2 cellular contexts compared by ENCODE assay signal in the genomic region with DNA sequence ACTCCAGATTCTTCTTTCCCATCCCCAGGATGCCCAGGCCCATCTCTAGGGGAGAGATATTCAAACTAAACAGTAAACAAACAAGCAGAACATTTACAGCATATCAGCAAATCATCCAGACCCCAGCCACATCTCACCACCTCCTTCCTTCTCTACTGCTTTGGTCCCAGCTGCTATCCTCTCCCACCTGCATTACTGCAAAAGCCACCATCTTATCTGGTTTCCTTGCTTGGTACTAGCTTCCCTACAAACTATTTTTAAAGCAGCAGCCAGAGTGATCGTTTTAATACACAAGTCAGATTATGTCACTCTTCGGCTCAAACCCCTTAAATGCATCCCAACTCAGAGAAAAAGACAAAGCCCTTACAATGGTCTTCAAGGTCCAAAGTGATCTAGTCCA.
TF ChIP-seq lines count a peak whose summit lies in the region.

No MANE protein-coding gene starts in this region.

TF ChIP-seq in liver, 16 proteins besides CTCF, POLR2A, EP300 and RAD21:
- TF ChIP-seq RXRA (IDR thresholded peaks at IDR 0.05): no peak
- TF ChIP-seq, protein P1, sequence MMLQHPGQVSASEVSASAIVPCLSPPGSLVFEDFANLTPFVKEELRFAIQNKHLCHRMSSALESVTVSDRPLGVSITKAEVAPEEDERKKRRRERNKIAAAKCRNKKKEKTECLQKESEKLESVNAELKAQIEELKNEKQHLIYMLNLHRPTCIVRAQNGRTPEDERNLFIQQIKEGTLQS (IDR thresholded peaks at IDR 0.05): no peak
- no peak for TF ChIP-seq FOXA1 (IDR thresholded peaks at IDR 0.05)
- no peak for TF ChIP-seq FOXA2 (IDR thresholded peaks at IDR 0.05)
- TF ChIP-seq, protein P2, sequence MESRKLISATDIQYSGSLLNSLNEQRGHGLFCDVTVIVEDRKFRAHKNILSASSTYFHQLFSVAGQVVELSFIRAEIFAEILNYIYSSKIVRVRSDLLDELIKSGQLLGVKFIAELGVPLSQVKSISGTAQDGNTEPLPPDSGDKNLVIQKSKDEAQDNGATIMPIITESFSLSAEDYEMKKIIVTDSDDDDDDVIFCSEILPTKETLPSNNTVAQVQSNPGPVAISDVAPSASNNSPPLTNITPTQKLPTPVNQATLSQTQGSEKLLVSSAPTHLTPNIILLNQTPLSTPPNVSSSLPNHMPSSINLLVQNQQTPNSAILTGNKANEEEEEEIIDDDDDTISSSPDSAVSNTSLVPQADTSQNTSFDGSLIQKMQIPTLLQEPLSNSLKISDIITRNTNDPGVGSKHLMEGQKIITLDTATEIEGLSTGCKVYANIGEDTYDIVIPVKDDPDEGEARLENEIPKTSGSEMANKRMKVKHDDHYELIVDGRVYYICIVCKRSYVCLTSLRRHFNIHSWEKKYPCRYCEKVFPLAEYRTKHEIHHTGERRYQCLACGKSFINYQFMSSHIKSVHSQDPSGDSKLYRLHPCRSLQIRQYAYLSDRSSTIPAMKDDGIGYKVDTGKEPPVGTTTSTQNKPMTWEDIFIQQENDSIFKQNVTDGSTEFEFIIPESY (IDR thresholded peaks at IDR 0.05): no peak
- TF ChIP-seq GABPA (IDR thresholded peaks at IDR 0.05 in 1 of 2, conservative IDR thresholded peaks at IDR 0.05 in 1 of 2): no peak
- no peak for TF ChIP-seq EGR1 (IDR thresholded peaks at IDR 0.05; ENCODE audit: low read depth in 2 of 2)
- TF ChIP-seq TAF1 (conservative IDR thresholded peaks at IDR 0.05): no peak
- TF ChIP-seq HNF4G (IDR thresholded peaks at IDR 0.05): no peak

TF ChIP-seq in HepG2, 621 proteins besides CTCF, POLR2A, EP300 and RAD21:
- TF ChIP-seq NFATC3 (CRISPR knock-in tag; IDR thresholded peaks at IDR 0.05) (no peak), DNMT1 (CRISPR knock-in tag; IDR thresholded peaks at IDR 0.05) (no peak), ZMYM2 (CRISPR knock-in tag; IDR thresholded peaks at IDR 0.05) (no peak), MTF1 (CRISPR knock-in tag; IDR thresholded peaks at IDR 0.05) (no peak), KAT8 (CRISPR knock-in tag; IDR thresholded peaks at IDR 0.05) (no peak), RBFOX2 (IDR thresholded peaks at IDR 0.05; ENCODE audit: low read depth, low read length) (no peak), TP53 (CRISPR knock-in tag; conservative IDR thresholded peaks at IDR 0.05) (no peak), POGK (CRISPR knock-in tag; conservative IDR thresholded peaks at IDR 0.05) (no peak), JUN (CRISPR knock-in tag; IDR thresholded peaks at IDR 0.05) (no peak), EZH2 (conservative IDR thresholded peaks at IDR 0.05; ENCODE audit: low read depth, low read length) (no peak), ZNF160 (CRISPR knock-in tag; IDR thresholded peaks at IDR 0.05) (no peak), LRRFIP1 (CRISPR knock-in tag; conservative IDR thresholded peaks at IDR 0.05) (no peak), CREBL2 (CRISPR knock-in tag; IDR thresholded peaks at IDR 0.05; ENCODE audit: borderline replicate concordance) (no peak)
- TF ChIP-seq, protein P3, sequence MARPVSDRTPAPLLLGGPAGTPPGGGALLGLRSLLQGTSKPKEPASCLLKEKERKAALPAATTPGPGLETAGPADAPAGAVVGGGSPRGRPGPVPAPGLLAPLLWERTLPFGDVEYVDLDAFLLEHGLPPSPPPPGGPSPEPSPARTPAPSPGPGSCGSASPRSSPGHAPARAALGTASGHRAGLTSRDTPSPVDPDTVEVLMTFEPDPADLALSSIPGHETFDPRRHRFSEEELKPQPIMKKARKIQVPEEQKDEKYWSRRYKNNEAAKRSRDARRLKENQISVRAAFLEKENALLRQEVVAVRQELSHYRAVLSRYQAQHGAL (CRISPR knock-in tag; IDR thresholded peaks at IDR 0.05; ENCODE audit: not compliant biosample characterization): no peak
- TF ChIP-seq, protein P4, sequence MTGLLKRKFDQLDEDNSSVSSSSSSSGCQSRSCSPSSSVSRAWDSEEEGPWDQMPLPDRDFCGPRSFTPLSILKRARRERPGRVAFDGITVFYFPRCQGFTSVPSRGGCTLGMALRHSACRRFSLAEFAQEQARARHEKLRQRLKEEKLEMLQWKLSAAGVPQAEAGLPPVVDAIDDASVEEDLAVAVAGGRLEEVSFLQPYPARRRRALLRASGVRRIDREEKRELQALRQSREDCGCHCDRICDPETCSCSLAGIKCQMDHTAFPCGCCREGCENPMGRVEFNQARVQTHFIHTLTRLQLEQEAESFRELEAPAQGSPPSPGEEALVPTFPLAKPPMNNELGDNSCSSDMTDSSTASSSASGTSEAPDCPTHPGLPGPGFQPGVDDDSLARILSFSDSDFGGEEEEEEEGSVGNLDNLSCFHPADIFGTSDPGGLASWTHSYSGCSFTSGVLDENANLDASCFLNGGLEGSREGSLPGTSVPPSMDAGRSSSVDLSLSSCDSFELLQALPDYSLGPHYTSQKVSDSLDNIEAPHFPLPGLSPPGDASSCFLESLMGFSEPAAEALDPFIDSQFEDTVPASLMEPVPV (CRISPR knock-in tag; IDR thresholded peaks at IDR 0.05): no peak
- TF ChIP-seq, protein P5, sequence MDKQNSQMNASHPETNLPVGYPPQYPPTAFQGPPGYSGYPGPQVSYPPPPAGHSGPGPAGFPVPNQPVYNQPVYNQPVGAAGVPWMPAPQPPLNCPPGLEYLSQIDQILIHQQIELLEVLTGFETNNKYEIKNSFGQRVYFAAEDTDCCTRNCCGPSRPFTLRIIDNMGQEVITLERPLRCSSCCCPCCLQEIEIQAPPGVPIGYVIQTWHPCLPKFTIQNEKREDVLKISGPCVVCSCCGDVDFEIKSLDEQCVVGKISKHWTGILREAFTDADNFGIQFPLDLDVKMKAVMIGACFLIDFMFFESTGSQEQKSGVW (CRISPR knock-in tag; IDR thresholded peaks at IDR 0.05; ENCODE audit: borderline replicate concordance): no peak
- TF ChIP-seq, protein P6, sequence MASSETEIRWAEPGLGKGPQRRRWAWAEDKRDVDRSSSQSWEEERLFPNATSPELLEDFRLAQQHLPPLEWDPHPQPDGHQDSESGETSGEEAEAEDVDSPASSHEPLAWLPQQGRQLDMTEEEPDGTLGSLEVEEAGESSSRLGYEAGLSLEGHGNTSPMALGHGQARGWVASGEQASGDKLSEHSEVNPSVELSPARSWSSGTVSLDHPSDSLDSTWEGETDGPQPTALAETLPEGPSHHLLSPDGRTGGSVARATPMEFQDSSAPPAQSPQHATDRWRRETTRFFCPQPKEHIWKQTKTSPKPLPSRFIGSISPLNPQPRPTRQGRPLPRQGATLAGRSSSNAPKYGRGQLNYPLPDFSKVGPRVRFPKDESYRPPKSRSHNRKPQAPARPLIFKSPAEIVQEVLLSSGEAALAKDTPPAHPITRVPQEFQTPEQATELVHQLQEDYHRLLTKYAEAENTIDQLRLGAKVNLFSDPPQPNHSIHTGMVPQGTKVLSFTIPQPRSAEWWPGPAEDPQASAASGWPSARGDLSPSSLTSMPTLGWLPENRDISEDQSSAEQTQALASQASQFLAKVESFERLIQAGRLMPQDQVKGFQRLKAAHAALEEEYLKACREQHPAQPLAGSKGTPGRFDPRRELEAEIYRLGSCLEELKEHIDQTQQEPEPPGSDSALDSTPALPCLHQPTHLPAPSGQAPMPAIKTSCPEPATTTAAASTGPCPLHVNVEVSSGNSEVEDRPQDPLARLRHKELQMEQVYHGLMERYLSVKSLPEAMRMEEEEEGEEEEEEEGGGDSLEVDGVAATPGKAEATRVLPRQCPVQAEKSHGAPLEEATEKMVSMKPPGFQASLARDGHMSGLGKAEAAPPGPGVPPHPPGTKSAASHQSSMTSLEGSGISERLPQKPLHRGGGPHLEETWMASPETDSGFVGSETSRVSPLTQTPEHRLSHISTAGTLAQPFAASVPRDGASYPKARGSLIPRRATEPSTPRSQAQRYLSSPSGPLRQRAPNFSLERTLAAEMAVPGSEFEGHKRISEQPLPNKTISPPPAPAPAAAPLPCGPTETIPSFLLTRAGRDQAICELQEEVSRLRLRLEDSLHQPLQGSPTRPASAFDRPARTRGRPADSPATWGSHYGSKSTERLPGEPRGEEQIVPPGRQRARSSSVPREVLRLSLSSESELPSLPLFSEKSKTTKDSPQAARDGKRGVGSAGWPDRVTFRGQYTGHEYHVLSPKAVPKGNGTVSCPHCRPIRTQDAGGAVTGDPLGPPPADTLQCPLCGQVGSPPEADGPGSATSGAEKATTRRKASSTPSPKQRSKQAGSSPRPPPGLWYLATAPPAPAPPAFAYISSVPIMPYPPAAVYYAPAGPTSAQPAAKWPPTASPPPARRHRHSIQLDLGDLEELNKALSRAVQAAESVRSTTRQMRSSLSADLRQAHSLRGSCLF (CRISPR knock-in tag; IDR thresholded peaks at IDR 0.05; ENCODE audit: borderline replicate concordance): no peak
